In the genomic region with DNA sequence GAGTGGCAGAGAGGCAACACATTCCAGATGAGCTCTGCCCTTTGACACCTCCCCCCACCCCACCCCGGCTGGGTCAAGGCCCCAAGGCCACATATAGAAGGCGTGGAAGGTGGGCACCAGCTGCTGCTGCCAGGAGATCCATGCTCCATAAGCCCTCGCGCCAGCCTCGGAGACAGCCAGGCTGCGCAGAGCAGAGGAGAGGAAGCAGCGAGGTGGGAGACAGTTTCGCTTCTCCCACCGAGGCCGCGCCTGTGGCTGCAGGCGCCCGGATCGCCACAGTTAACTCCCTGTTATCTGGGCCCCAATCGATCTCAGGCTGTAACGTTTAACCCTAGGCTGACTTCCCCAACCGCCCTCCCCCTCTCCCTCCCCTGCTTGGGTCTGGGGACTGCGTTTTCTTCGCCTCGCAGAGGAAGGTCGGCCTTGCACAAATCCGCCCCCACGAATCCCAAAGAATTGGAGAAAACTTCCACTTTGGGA, we compare ENCODE assay signal across 9 cellular contexts.
DNase-seq lines count a peak whose midpoint lies in the region; ATAC-seq lines count a peak whose summit lies in the region.
"Had no signal": no experiment of that assay in that cellular context is flagged by ENCODE, and none has a peak within 500 bp of the region (broad histone marks: within the 10 kb centered on the region; RNA-seq: fewer than 3 reads in every experiment).

No MANE protein-coding gene starts in this region.

- peak; percentile 26 for DNase-seq in KG1 (lab: John Stamatoyannopoulos, UW)
- DNase-seq in UCSD-AML1 (lab: John Stamatoyannopoulos, UW; ENCODE audit: unreplicated experiment), result peak; percentile 62
- DNase-seq in islet precursor cell, result peak; percentile 80
- DNase-seq in NCI-H1105 treated with DMSO at 0.1 percent for 48 hours (lab: John Stamatoyannopoulos, UW), result no peak
- no peak for DNase-seq in NK-92 treated with Interleukin-12 subunit alpha and Interleukin-12 subunit beta, amount 100 ng/mL, for 24 hours (lab: John Stamatoyannopoulos, UW)
- DNase-seq: foreskin melanocyte had no signal

- H3K4me3 Mint-ChIP-seq in stimulated activated memory B cell treated with anti-CD40 and anti-IgM and Interleukin-4, amounts not matched to agents 10 μg/mL and 1 μg/mL and 100 μg/mL, for 72 hours, result peak overlapping the region; percentile 92

- H3K4me1 Mint-ChIP-seq in stimulated activated memory B cell treated with anti-CD40 and anti-IgM and Interleukin-4, amounts not matched to agents 10 μg/mL and 1 μg/mL and 100 μg/mL, for 72 hours, result peaks cover 60% of the 10 kb centered on the region

- no peaks in the 10 kb centered on the region for H3K9me3 Mint-ChIP-seq in stimulated activated memory B cell treated with anti-CD40 and anti-IgM and Interleukin-4, amounts not matched to agents 10 μg/mL and 1 μg/mL and 100 μg/mL, for 72 hours

- ATAC-seq in stimulated activated memory B cell treated with anti-CD40 and anti-IgM and Interleukin-4, amounts not matched to agents 10 μg/mL and 1 μg/mL and 100 μg/mL, for 72 hours, result no peak
- ATAC-seq in GM21528 (IDR thresholded peaks at IDR 0.05; ENCODE audit: low FRiP score, unreplicated experiment), result no peak
- ATAC-seq in HG02884 (IDR thresholded peaks at IDR 0.05; ENCODE audit: unreplicated experiment), result no peak

- no peaks in the 10 kb centered on the region for H3K27me3 Mint-ChIP-seq in stimulated activated memory B cell treated with anti-CD40 and anti-IgM and Interleukin-4, amounts not matched to agents 10 μg/mL and 1 μg/mL and 100 μg/mL, for 72 hours

- H3K36me3 Mint-ChIP-seq in stimulated activated memory B cell treated with anti-CD40 and anti-IgM and Interleukin-4, amounts not matched to agents 10 μg/mL and 1 μg/mL and 100 μg/mL, for 72 hours, result peaks cover 13% of the 10 kb centered on the region

- peak overlapping the region; percentile 13 for H3K27ac Mint-ChIP-seq in stimulated activated memory B cell treated with anti-CD40 and anti-IgM and Interleukin-4, amounts not matched to agents 10 μg/mL and 1 μg/mL and 100 μg/mL, for 72 hours

Comparison
In these comparisons a context has a peak if more than half of its experiments do, and no peak if none do; other contexts are left out.
1. DNase-seq: peak in KG1 (single experiment), UCSD-AML1 (single experiment) and islet precursor cell (single experiment); none in NCI-H1105 treated with DMSO at 0.1 percent for 48 hours (single experiment) and NK-92 treated with Interleukin-12 subunit alpha and Interleukin-12 subunit beta, amount 100 ng/mL, for 24 hours (single experiment).